Comparison of ENCODE assay signal across 11 cellular contexts in the genomic region with DNA sequence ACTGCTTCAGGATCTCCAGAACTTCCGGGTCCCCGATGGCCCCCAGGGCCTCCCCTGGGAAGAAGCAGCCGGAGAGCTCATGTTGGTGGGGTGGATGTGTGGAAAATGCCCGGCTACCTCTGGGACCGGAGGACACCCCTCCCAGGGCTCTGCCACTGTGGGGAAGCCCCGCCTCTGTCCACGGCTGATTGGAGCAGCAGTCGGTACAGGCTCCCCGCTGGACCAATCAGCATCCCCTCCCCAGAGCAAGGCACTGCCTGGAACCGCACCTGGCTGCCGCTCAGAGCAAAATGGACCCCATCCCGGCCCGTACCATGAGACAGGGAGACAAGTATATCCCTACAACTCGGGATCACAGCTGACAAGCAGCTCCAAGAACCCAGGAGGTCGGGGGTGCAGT. TPM values are rescaled to one million over a fixed set of nuclear protein-coding genes. Genes with fewer than 3 reads are reported as not detected.
A peak's percentile ranks its signal among the peaks of the same experiment; 100 is the strongest.
DNase-seq lines count a peak whose midpoint lies in the region; ATAC-seq and TF ChIP-seq lines count a peak whose summit lies in the region.
"Had no signal": no experiment of that assay in that cellular context is flagged by ENCODE, and none has a peak within 500 bp of the region (broad histone marks: within the 10 kb centered on the region; RNA-seq: fewer than 3 reads in every experiment).

No MANE protein-coding gene starts in this region.

- no peak overlapping the region for H3K4me2 ChIP-seq in smooth muscle cell
- H3K4me2 ChIP-seq: BLaER1 had no signal

- 83 to 93% (median 86%) methylated on average over 8 to 15 of the region's 15 CpGs for WGBS in heart left ventricle, 4 donors
- WGBS in thymus = 83% methylated on average over 15 of the region's 15 CpGs
- 92% methylated on average over 12 of the region's 15 CpGs for WGBS in smooth muscle cell (ENCODE audit: low lambda C conversion rate)

- no peak overlapping the region for H3K4me3 ChIP-seq in heart left ventricle
- no peak overlapping the region for H3K4me3 ChIP-seq in left ventricle myocardium inferior
- H3K4me3 ChIP-seq in thymus (ENCODE audit: low read length) = no peak overlapping the region
- H3K4me3 ChIP-seq in smooth muscle cell = no peak overlapping the region
- H3K4me3 ChIP-seq: BLaER1 had no signal

- H3K36me3 ChIP-seq in heart left ventricle (peaks cover 0 to 58% (median 49%) of the 10 kb centered on the region in 9 donors), left ventricle myocardium inferior (peaks cover 58% of the 10 kb centered on the region), thymus (ENCODE audit: control insufficient read depth, insufficient read depth) (peaks cover 45% of the 10 kb centered on the region), smooth muscle cell (ENCODE audit: low read depth) (no peaks in the 10 kb centered on the region)

- H3F3A ChIP-seq in smooth muscle cell (ENCODE audit: low read depth) = no peaks in the 10 kb centered on the region

- H3K27ac Mint-ChIP-seq in activated CD8-positive, alpha-beta T cell treated with anti-CD3 and anti-CD28 coated beads, Interleukin-2, amount 10 ng/mL, durations not matched to agents 7 days and 5 days = no peak overlapping the region

- H3K9me3 Mint-ChIP-seq in activated CD8-positive, alpha-beta T cell treated with anti-CD3 and anti-CD28 coated beads, Interleukin-2, amount 10 ng/mL, durations not matched to agents 7 days and 5 days (ENCODE audit: insufficient read depth) = no peaks in the 10 kb centered on the region

- H3K27me3 ChIP-seq in heart left ventricle (no peaks in the 10 kb centered on the region), left ventricle myocardium inferior (ENCODE audit: low read depth) (no peaks in the 10 kb centered on the region), thymus (ENCODE audit: control insufficient read depth, insufficient read depth) (no peaks in the 10 kb centered on the region), smooth muscle cell (ENCODE audit: low read depth) (no peaks in the 10 kb centered on the region)
- H3K27me3 ChIP-seq: BLaER1 had no signal

- H3K4me1 Mint-ChIP-seq in activated CD8-positive, alpha-beta T cell treated with anti-CD3 and anti-CD28 coated beads, Interleukin-2, amount 10 ng/mL, durations not matched to agents 7 days and 5 days (ENCODE audit: low read depth) = peaks cover 17% of the 10 kb centered on the region

- TF ChIP-seq POLR2A in heart left ventricle (IDR thresholded peaks at IDR 0.05) = no peak

- no peak overlapping the region for H3K4me3 Mint-ChIP-seq in activated CD8-positive, alpha-beta T cell treated with anti-CD3 and anti-CD28 coated beads, Interleukin-2, amount 10 ng/mL, durations not matched to agents 7 days and 5 days

- peaks cover 0 to 4% (median 1%) of the 10 kb centered on the region in 12 donors for H3K4me1 ChIP-seq in heart left ventricle
- peaks cover 6% of the 10 kb centered on the region for H3K4me1 ChIP-seq in left ventricle myocardium inferior
- peaks cover 5% of the 10 kb centered on the region for H3K4me1 ChIP-seq in thymus (ENCODE audit: control insufficient read depth, insufficient read depth, low read length)
- peaks cover under 1% of the 10 kb centered on the region for H3K4me1 ChIP-seq in smooth muscle cell (ENCODE audit: low read depth)

- ATAC-seq in heart left ventricle (peak in 3 of 4 donors; percentile 16 to 43 (median 33)), GM21786 (IDR thresholded peaks at IDR 0.05; ENCODE audit: unreplicated experiment) (no peak)
- peak; percentile 59 for ATAC-seq in activated CD8-positive, alpha-beta T cell treated with anti-CD3 and anti-CD28 coated beads, Interleukin-2, amount 10 ng/mL, durations not matched to agents 7 days and 5 days

- no peaks in the 10 kb centered on the region for H3K27me3 Mint-ChIP-seq in activated CD8-positive, alpha-beta T cell treated with anti-CD3 and anti-CD28 coated beads, Interleukin-2, amount 10 ng/mL, durations not matched to agents 7 days and 5 days (ENCODE audit: low read depth)

- H3K9me3 ChIP-seq in heart left ventricle (no peaks in the 10 kb centered on the region), left ventricle myocardium inferior (replicated peaks) (no peaks in the 10 kb centered on the region), thymus (ENCODE audit: control insufficient read depth) (no peaks in the 10 kb centered on the region), smooth muscle cell (replicated peaks; ENCODE audit: low read depth) (no peaks in the 10 kb centered on the region)
- H3K9me3 ChIP-seq: BLaER1 had no signal

- POLR2A ChIA-PET in activated CD8-positive, alpha-beta T cell treated with anti-CD3 and anti-CD28 coated beads, Interleukin-2, amount 10 ng/mL, durations not matched to agents 7 days and 5 days (lab: Charles Lee) = interaction anchor here (1.0 kb wide), 1 partner anchor 15 kb away, joined by 5 read pairs; no protein-coding TSS in a partner anchor

- DNase-seq in heart left ventricle = no peak
- no peak for DNase-seq in left ventricle myocardium inferior
- DNase-seq in activated CD8-positive, alpha-beta T cell treated with anti-CD3 and anti-CD28 coated beads, Interleukin-2, amount 10 ng/mL, durations not matched to agents 7 days and 5 days = peak; percentile 45
- peak; percentile 94 for DNase-seq in iPS-NIHi7 (ENCODE audit: extremely low spot score)
- DNase-seq in smooth muscle cell (lab: John Stamatoyannopoulos, UW; ENCODE audit: unreplicated experiment) = no peak
- no peak for DNase-seq in NCI-H69 (lab: John Stamatoyannopoulos, UW)
- DNase-seq: NCI-H510A treated with DMSO at 0.1 percent for 48 hours had no signal

- H3K36me3 Mint-ChIP-seq in activated CD8-positive, alpha-beta T cell treated with anti-CD3 and anti-CD28 coated beads, Interleukin-2, amount 10 ng/mL, durations not matched to agents 7 days and 5 days (ENCODE audit: low read depth) = peaks cover 36% of the 10 kb centered on the region

- intact Hi-C loops in heart left ventricle (cut with DNase I) (no loop called here), left ventricle myocardium inferior (cut with micrococcal nuclease) (no loop called here)

- TF ChIP-seq CTCF in heart left ventricle (IDR thresholded peaks at IDR 0.05) (no peak), left ventricle myocardium inferior (IDR thresholded peaks at IDR 0.05; ENCODE audit: borderline replicate concordance) (no peak), smooth muscle cell (IDR thresholded peaks at IDR 0.05; ENCODE audit: borderline replicate concordance, insufficient read depth, poor library complexity, severe bottlenecking) (no peak)

- no peak overlapping the region for H3K9ac ChIP-seq in smooth muscle cell (ENCODE audit: low read depth)
- H3K9ac ChIP-seq: BLaER1 had no signal

- no peak overlapping the region for H2AFZ ChIP-seq in smooth muscle cell (ENCODE audit: low read depth)

- CTCF ChIA-PET in activated CD8-positive, alpha-beta T cell treated with anti-CD3 and anti-CD28 coated beads, Interleukin-2, amount 10 ng/mL, durations not matched to agents 7 days and 5 days (lab: Charles Lee) = interaction anchor here (2.0 kb wide), 1 partner anchor 9 kb away, joined by 9 read pairs; no protein-coding TSS in a partner anchor

- H4K20me1 ChIP-seq in smooth muscle cell (ENCODE audit: low read depth) = no peaks in the 10 kb centered on the region

- H3K27ac ChIP-seq in heart left ventricle (no peak overlapping the region), left ventricle myocardium inferior (replicated peaks) (no peak overlapping the region), thymus (ENCODE audit: low read depth) (peak overlapping the region; percentile 53), smooth muscle cell (ENCODE audit: low read depth) (no peak overlapping the region)
- H3K27ac ChIP-seq: BLaER1 had no signal

- H3K79me2 ChIP-seq in smooth muscle cell (ENCODE audit: low read depth) = peaks cover 16% of the 10 kb centered on the region

RNA-seq across cellular contexts. Expression of a gene that starts 6.4 kb away (rescaled TPM):
- total RNA-seq in heart left ventricle (10 to 100 TPM in 5 of 9 donors, 1 to 10 TPM in 4; 7.4 to 32.3 (median 10.1) TPM), left ventricle myocardium inferior (11.1 TPM), smooth muscle cell (8.1 and 8.7 TPM in 2 replicates)
- polyA plus RNA-seq in heart left ventricle (10 to 100 TPM; 17.9 to 34.3 TPM), thymus (8.8 TPM), smooth muscle cell (27.0 and 27.2 TPM in 2 replicates)
- total RNA-seq in activated CD8-positive, alpha-beta T cell treated with anti-CD3 and anti-CD28 coated beads, Interleukin-2, amount 10 ng/mL, durations not matched to agents 7 days and 5 days = 10 to 100 TPM; 14.6 to 16.1 TPM

RNA-seq across cellular contexts. Expression of a gene that starts 10.8 kb away (rescaled TPM):
- not detected for total RNA-seq in heart left ventricle
- polyA plus RNA-seq in heart left ventricle = not detected
- total RNA-seq in left ventricle myocardium inferior = not detected
- not detected for total RNA-seq in activated CD8-positive, alpha-beta T cell treated with anti-CD3 and anti-CD28 coated beads, Interleukin-2, amount 10 ng/mL, durations not matched to agents 7 days and 5 days
- not detected for polyA plus RNA-seq in thymus
- not detected in 2 replicates for total RNA-seq in smooth muscle cell
- not detected in 2 replicates for polyA plus RNA-seq in smooth muscle cell
- total RNA-seq: lung microvascular endothelial cell had no signal

RNA-seq across cellular contexts. Expression of a gene that starts 12.1 kb away (rescaled TPM):
- total RNA-seq in heart left ventricle = 10 to 100 TPM; 15.4 to 41.0 (median 26.4) TPM
- polyA plus RNA-seq in heart left ventricle = 10 to 100 TPM; 13.9 to 23.5 TPM
- total RNA-seq in left ventricle myocardium inferior = 20.7 TPM
- 10 to 100 TPM; 72.7 to 81.6 TPM for total RNA-seq in activated CD8-positive, alpha-beta T cell treated with anti-CD3 and anti-CD28 coated beads, Interleukin-2, amount 10 ng/mL, durations not matched to agents 7 days and 5 days
- 26.2 TPM for polyA plus RNA-seq in thymus
- total RNA-seq in smooth muscle cell = 16.3 and 33.9 TPM in 2 replicates
- 49.7 and 64.8 TPM in 2 replicates for polyA plus RNA-seq in smooth muscle cell

RNA-seq across cellular contexts. Expression of a gene that starts 13.7 kb away (rescaled TPM):
- total RNA-seq in heart left ventricle (not detected), left ventricle myocardium inferior (not detected), smooth muscle cell (1.1 TPM in 1 of 2 replicates, not detected in the other)
- polyA plus RNA-seq in heart left ventricle (under 1 TPM in 1 of 2 donors, not detected in 1; 0.15 TPM), thymus (74.7 TPM), smooth muscle cell (not detected in 2 replicates)
- total RNA-seq in activated CD8-positive, alpha-beta T cell treated with anti-CD3 and anti-CD28 coated beads, Interleukin-2, amount 10 ng/mL, durations not matched to agents 7 days and 5 days = 1 to 10 TPM; 2.5 to 3.5 TPM
- total RNA-seq: lung microvascular endothelial cell had no signal

RNA-seq across cellular contexts. Expression of a gene that starts 44.9 kb away (rescaled TPM):
- 1 to 10 TPM in 3 of 9 donors, under 1 TPM in 3, not detected in 3; 0.63 to 1.8 (median 0.93) TPM for total RNA-seq in heart left ventricle
- polyA plus RNA-seq in heart left ventricle = not detected
- total RNA-seq in left ventricle myocardium inferior = not detected
- 1 to 10 TPM; 8.3 to 9.4 TPM for total RNA-seq in activated CD8-positive, alpha-beta T cell treated with anti-CD3 and anti-CD28 coated beads, Interleukin-2, amount 10 ng/mL, durations not matched to agents 7 days and 5 days
- 4.9 TPM for polyA plus RNA-seq in thymus
- total RNA-seq in smooth muscle cell = not detected in 2 replicates
- polyA plus RNA-seq in smooth muscle cell = 0.62 and 1.8 TPM in 2 replicates
- total RNA-seq: lung microvascular endothelial cell had no signal

Comparison
In these comparisons a context has a peak if more than half of its experiments do, and no peak if none do; other contexts are left out.
1. DNase-seq: peak in activated CD8-positive, alpha-beta T cell treated with anti-CD3 and anti-CD28 coated beads, Interleukin-2, amount 10 ng/mL, durations not matched to agents 7 days and 5 days (single experiment) and iPS-NIHi7 (single experiment); none in heart left ventricle (0 of 5), left ventricle myocardium inferior (single experiment), smooth muscle cell (single experiment) and NCI-H69 (single experiment).